In genomic region chr10:133373104-133373624, GRCh38 we compare ENCODE assay signal across 8 cellular contexts. TPM values are rescaled to one million over a fixed set of nuclear protein-coding genes. Genes with fewer than 3 reads are reported as not detected.
DNase-seq lines count a peak whose midpoint lies in the region; ATAC-seq and TF ChIP-seq lines count a peak whose summit lies in the region.

TSS of gene ECHS1 (minus strand) at chr10:133373354. CDS start at chr10:133373333, 21 bp downstream.

- H3K36me3 ChIP-seq in ACC112 (ENCODE audit: insufficient read depth, low read length), result no peaks in the 10 kb centered on the region; the same call in 1 of the 2 replicates
- peaks cover 10% of the 10 kb centered on the region for H3K36me3 ChIP-seq in mammary epithelial cell (ENCODE audit: insufficient read depth, low read length)
- no peaks in the 10 kb centered on the region for H3K36me3 ChIP-seq in smooth muscle cell (ENCODE audit: low read depth)

- TF ChIP-seq CTCF in WI38 (IDR thresholded peaks at IDR 0.05; ENCODE audit: low read depth, low read length) (no peak), mammary epithelial cell (conservative IDR thresholded peaks at IDR 0.05 in 1 of 2, IDR thresholded peaks at IDR 0.05 in 1 of 2; ENCODE audit: extremely low read depth in 1 of 2, insufficient read depth in 1 of 2, low read depth in 1 of 2, low read length in 2 of 2) (no peak), smooth muscle cell (IDR thresholded peaks at IDR 0.05; ENCODE audit: borderline replicate concordance, insufficient read depth, poor library complexity, severe bottlenecking) (no peak)

- H3K4me2 ChIP-seq in mammary epithelial cell (ENCODE audit: insufficient read depth, low read depth, low read length) (peak within 1 kb of the TSS; percentile 86), smooth muscle cell (peak within 1 kb of the TSS; percentile 91)

- dilution Hi-C loops in mammary epithelial cell (cut with HindIII; ENCODE audit: low sequenced_read_pairs), result no loop called here

- peak; percentile 39 for DNase-seq in NCI-H2196 treated with DMSO at 0.1 percent for 48 hours (lab: John Stamatoyannopoulos, UW; ENCODE audit: unreplicated experiment)
- peak; percentile 90 for DNase-seq in mammary epithelial cell
- DNase-seq in iPS-NIHi7 (ENCODE audit: extremely low spot score), result peak; percentile 99
- DNase-seq in smooth muscle cell (lab: John Stamatoyannopoulos, UW; ENCODE audit: unreplicated experiment), result peak; percentile 82

- H3K9me3 ChIP-seq in mammary epithelial cell (replicated peaks; ENCODE audit: insufficient read depth, low read length) (no peaks in the 10 kb centered on the region), smooth muscle cell (replicated peaks; ENCODE audit: low read depth) (no peaks in the 10 kb centered on the region)

- H3K4me1 ChIP-seq in ACC112 (ENCODE audit: control insufficient read depth, insufficient read depth, low read length, unreplicated experiment) (peaks cover 4% of the 10 kb centered on the region), mammary epithelial cell (ENCODE audit: insufficient read depth, low read length) (peaks cover 7% of the 10 kb centered on the region), smooth muscle cell (ENCODE audit: low read depth) (peaks cover 5% of the 10 kb centered on the region)

- BruUV-seq in mammary epithelial cell (replicated peaks; lab: Mats Ljungman, UMichigan), result no TSS peak

- intact Hi-C loops in mammary epithelial cell (cut with micrococcal nuclease), result no loop called here

- WGBS in mammary epithelial cell (ENCODE audit: low coverage, missing lambda C conversion rate), result no CpG with 5 or more reads among the region's 57 CpGs
- WGBS in smooth muscle cell (ENCODE audit: low lambda C conversion rate), result 0% methylated on average over 11 of the region's 57 CpGs

- H3K4me3 ChIP-seq in ACC112 (ENCODE audit: low read depth, low read length), result peak within 1 kb of the TSS; percentile 86
- H3K4me3 ChIP-seq in WI38 (ENCODE audit: low read depth, low read length), result peak within 1 kb of the TSS; percentile 75
- peak within 1 kb of the TSS; percentile 69 to 98 (median 84) for H3K4me3 ChIP-seq in mammary epithelial cell (replicated peaks in 1 of 3; ENCODE audit: insufficient read depth in 1 of 3, low read depth in 2 of 3, low read length in 3 of 3)
- peak within 1 kb of the TSS; percentile 79 for H3K4me3 ChIP-seq in smooth muscle cell

- peaks cover 7% of the 10 kb centered on the region for H3K79me2 ChIP-seq in ACC112 (ENCODE audit: control insufficient read depth, insufficient read depth, low read length, unreplicated experiment)
- peaks cover 8% of the 10 kb centered on the region for H3K79me2 ChIP-seq in mammary epithelial cell (ENCODE audit: insufficient read depth, low read length)
- H3K79me2 ChIP-seq in smooth muscle cell (ENCODE audit: low read depth), result no peaks in the 10 kb centered on the region

- no peaks in the 10 kb centered on the region for H4K20me1 ChIP-seq in mammary epithelial cell (ENCODE audit: insufficient read depth, low read length)
- H4K20me1 ChIP-seq in smooth muscle cell (ENCODE audit: low read depth), result no peaks in the 10 kb centered on the region

- CTCF ChIA-PET in mammary epithelial cell (lab: Charles Lee; ENCODE audit: low non-redundant PET), result no interaction called here

- H3K9ac ChIP-seq in mammary epithelial cell (ENCODE audit: insufficient read depth, low read length) (peak within 1 kb of the TSS; percentile 56), smooth muscle cell (ENCODE audit: low read depth) (peak within 1 kb of the TSS; percentile 86)

- H2AFZ ChIP-seq in ACC112 (ENCODE audit: low read length, unreplicated experiment), result peak within 1 kb of the TSS; percentile 45
- H2AFZ ChIP-seq in mammary epithelial cell (ENCODE audit: low read depth, low read length), result peak within 1 kb of the TSS; percentile 92
- no peak within 1 kb of the TSS for H2AFZ ChIP-seq in smooth muscle cell (ENCODE audit: low read depth)

- H3F3A ChIP-seq in smooth muscle cell (ENCODE audit: low read depth), result peaks cover 7% of the 10 kb centered on the region

- H3K27ac ChIP-seq in ACC112 (ENCODE audit: low read depth, low read length), result peak within 1 kb of the TSS; percentile 63; the same call in 1 of the 2 replicates
- H3K27ac ChIP-seq in mammary epithelial cell (ENCODE audit: insufficient read depth, low read depth, low read length), result no peak within 1 kb of the TSS
- no peak within 1 kb of the TSS for H3K27ac ChIP-seq in smooth muscle cell (ENCODE audit: low read depth)

- in situ Hi-C loops in mammary epithelial cell (cut with MboI; ENCODE audit: low sequenced_read_pairs in 2 of 2), result no loop called here

- H3K27me3 ChIP-seq in ACC112 (ENCODE audit: insufficient read depth, low read length) (no peaks in the 10 kb centered on the region), mammary epithelial cell (ENCODE audit: insufficient read depth, low read length) (no peaks in the 10 kb centered on the region), smooth muscle cell (ENCODE audit: low read depth) (no peaks in the 10 kb centered on the region)

- ATAC-seq in GM18907 (IDR thresholded peaks at IDR 0.05; ENCODE audit: unreplicated experiment) (peak; percentile 92), HG03139 (IDR thresholded peaks at IDR 0.05; ENCODE audit: unreplicated experiment) (peak; percentile 92)

RNA-seq across cellular contexts. Expression of gene ECHS1, which starts in this region (rescaled TPM):
- total RNA-seq in mammary epithelial cell (10 to 100 TPM; 46.5 to 72.0 TPM), smooth muscle cell (63.2 and 63.8 TPM in 2 replicates)
- polyA plus RNA-seq in mammary epithelial cell (64.8 TPM), smooth muscle cell (112 and 113 TPM in 2 replicates)
- 54.3 TPM for polyA minus RNA-seq in mammary epithelial cell

Comparison
In these comparisons a context has a peak if more than half of its experiments do, and no peak if none do; other contexts are left out.
1. DNase-seq: peak in every context shown above with its lines; median percentile 99 in iPS-NIHi7; 90 in mammary epithelial cell; 82 in smooth muscle cell; 39 in NCI-H2196 treated with DMSO at 0.1 percent for 48 hours.